ENCODE assay signal across 1 cellular context in genomic region chr14:68955164-68955921, GRCh38.
TF ChIP-seq lines count a peak whose summit lies in the region.

No MANE protein-coding gene starts in this region.

TF ChIP-seq in GM23338, 12 proteins besides CTCF, POLR2A, EP300 and RAD21 (continued from another document):
- TF ChIP-seq, protein P1, sequence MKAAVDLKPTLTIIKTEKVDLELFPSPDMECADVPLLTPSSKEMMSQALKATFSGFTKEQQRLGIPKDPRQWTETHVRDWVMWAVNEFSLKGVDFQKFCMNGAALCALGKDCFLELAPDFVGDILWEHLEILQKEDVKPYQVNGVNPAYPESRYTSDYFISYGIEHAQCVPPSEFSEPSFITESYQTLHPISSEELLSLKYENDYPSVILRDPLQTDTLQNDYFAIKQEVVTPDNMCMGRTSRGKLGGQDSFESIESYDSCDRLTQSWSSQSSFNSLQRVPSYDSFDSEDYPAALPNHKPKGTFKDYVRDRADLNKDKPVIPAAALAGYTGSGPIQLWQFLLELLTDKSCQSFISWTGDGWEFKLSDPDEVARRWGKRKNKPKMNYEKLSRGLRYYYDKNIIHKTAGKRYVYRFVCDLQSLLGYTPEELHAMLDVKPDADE (IDR thresholded peaks at IDR 0.05) = no peak
- no peak for TF ChIP-seq REST (IDR thresholded peaks at IDR 0.05; ENCODE audit: unreplicated experiment)
- TF ChIP-seq EZH2 (IDR thresholded peaks at IDR 0.05; ENCODE audit: low read depth, unreplicated experiment) = no peak
- no peak for TF ChIP-seq JUNB (IDR thresholded peaks at IDR 0.05; ENCODE audit: unreplicated experiment)
- no peak for TF ChIP-seq STAT1 (IDR thresholded peaks at IDR 0.05; ENCODE audit: unreplicated experiment)
